ENCODE assay signal across 8 cellular contexts in genomic region chr20:36951198-36951976, GRCh38. TPM values are rescaled to one million over a fixed set of nuclear protein-coding genes. Genes with fewer than 3 reads are reported as not detected.
DNase-seq lines count a peak whose midpoint lies in the region; ATAC-seq and TF ChIP-seq lines count a peak whose summit lies in the region.

SAMHD1 (minus strand) TSS chr20:36951708; CDS start chr20:36951643, 65 bp downstream.

- peaks cover 12% of the 10 kb centered on the region for H3K27me3 Mint-ChIP-seq in progenitor cell of endocrine pancreas

- peak within 1 kb of the TSS; percentile 91 for H3K27ac Mint-ChIP-seq in progenitor cell of endocrine pancreas

- ATAC-seq in HG02798 (IDR thresholded peaks at IDR 0.05; ENCODE audit: poor library complexity, unreplicated experiment) (peak; percentile 93), left cardiac atrium (peak; percentile 97 to 98)

- H3K9me3 Mint-ChIP-seq in progenitor cell of endocrine pancreas (ENCODE audit: low read depth): no peaks in the 10 kb centered on the region

- peak; percentile 100 for DNase-seq in NCI-H146 (lab: John Stamatoyannopoulos, UW)
- DNase-seq in T-helper 1 cell: peak; percentile 79 to 96 (median 82)
- peak; percentile 97 for DNase-seq in amniotic epithelial cell (ENCODE audit: low read depth)
- DNase-seq in left cardiac atrium: peak; percentile 97
- DNase-seq in progenitor cell of endocrine pancreas (ENCODE audit: low spot score, unreplicated experiment): peak; percentile 96
- DNase-seq in ureter (ENCODE audit: low spot score): peak; percentile 96

- peaks cover 16% of the 10 kb centered on the region for H3K4me1 Mint-ChIP-seq in progenitor cell of endocrine pancreas (ENCODE audit: low read depth)

- H3K4me3 Mint-ChIP-seq in progenitor cell of endocrine pancreas (ENCODE audit: low read depth): peak within 1 kb of the TSS; percentile 88

- intact Hi-C loops in left cardiac atrium (cut with DNase I): no loop called here

- H3K4me3 ChIP-seq in GM12875 (ENCODE audit: low read depth, low read length): peak within 1 kb of the TSS; percentile 67

- H3K36me3 Mint-ChIP-seq in progenitor cell of endocrine pancreas (ENCODE audit: insufficient read depth): no peaks in the 10 kb centered on the region

- TF ChIP-seq CTCF in GM12875 (IDR thresholded peaks at IDR 0.05; ENCODE audit: borderline replicate concordance, insufficient read depth, low read depth, low read length) (0 out of 2 replicates have a peak, but pooled peaks have one; percentile 14), progenitor cell of endocrine pancreas (IDR thresholded peaks at IDR 0.05; ENCODE audit: unreplicated experiment) (no peak)

RNA-seq across cellular contexts. Expression of gene SAMHD1, which starts in this region (rescaled TPM):
- 100 to 1,000 TPM; 110 to 113 TPM for total RNA-seq in left cardiac atrium
- 15.1 and 17.1 TPM in 2 replicates for total RNA-seq in progenitor cell of endocrine pancreas
- total RNA-seq in ureter: 95.4 TPM

Comparison
In these comparisons a context has a peak if more than half of its experiments do, and no peak if none do; other contexts are left out.
1. Peak in every context shown above with its lines: DNase-seq, ATAC-seq and H3K4me3 ChIP-seq.